In the genomic region with DNA sequence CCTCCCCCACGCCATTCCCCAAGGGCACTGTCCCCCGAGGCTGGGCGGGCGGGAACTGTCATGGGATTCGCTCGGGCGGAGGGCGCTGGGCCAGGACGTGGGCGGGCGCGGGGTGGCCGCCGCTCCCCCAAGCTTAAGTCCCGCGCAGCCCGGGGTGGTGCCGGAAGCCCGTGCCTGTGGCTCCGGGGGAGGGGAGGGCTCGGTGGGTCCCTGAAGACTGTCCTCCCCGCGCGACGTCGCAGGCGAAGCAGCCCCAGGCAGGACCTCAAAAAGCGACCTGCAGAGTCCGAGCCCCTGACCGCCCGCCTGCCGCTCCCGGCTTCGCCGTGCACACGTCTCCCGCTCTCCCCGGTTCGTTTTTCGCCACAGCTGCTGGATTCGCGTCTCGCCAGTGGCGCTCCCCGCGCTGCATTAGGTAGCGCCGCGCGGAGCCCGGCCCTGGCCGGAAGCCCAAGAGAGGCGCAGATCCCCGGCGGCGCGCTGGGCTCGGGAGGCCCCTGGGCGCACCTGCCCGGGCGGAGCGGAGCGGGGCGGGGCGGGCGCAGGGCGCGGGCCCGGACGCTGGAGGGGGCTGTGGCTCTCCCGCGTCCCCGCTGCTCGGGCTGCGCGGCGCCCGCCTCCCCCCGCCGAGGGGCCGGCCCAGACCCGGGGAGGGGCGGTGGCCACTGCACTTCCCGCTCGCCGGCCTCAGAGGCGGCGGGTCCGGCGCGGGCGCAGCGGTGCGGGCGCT, we compare ENCODE assay signal across 8 cellular contexts. TPM values are rescaled to one million over a fixed set of nuclear protein-coding genes. Genes with fewer than 3 reads are reported as not detected.
A peak's percentile ranks its signal among the peaks of the same experiment; 100 is the strongest.
DNase-seq lines count a peak whose midpoint lies in the region; ATAC-seq and TF ChIP-seq lines count a peak whose summit lies in the region.

FARP1 (plus strand) TSS at position 668 of the 730 bp plus-strand sequence. CDS start 70,149 bp downstream, outside the sequence.

- peak in 10 of 12 donors; percentile 22 to 65 (median 51) for TF ChIP-seq CTCF in heart left ventricle (IDR thresholded peaks at IDR 0.05)

- H3K79me1 ChIP-seq in trophoblast cell (ENCODE audit: low read length), result peaks cover 10% of the 10 kb centered on the region

- H2AFZ ChIP-seq in trophoblast cell (ENCODE audit: insufficient read depth, low read length, poor library complexity), result peak within 1 kb of the TSS; percentile 75

- intact Hi-C loops in CD4-positive, alpha-beta memory T cell (cut with micrococcal nuclease), result no loop called here
- intact Hi-C loops in heart left ventricle (cut with DNase I), result loop anchor here (2.0 to 10.0 kb wide), 14 partner anchors 72 to 532 kb away; partner anchors contain the start of gene STK24 (in 1 of the 10)

- H3K9ac ChIP-seq in trophoblast cell (ENCODE audit: low read length), result peak within 1 kb of the TSS; percentile 85

- no peaks in the 10 kb centered on the region for H3K36me3 ChIP-seq in CD4-positive, alpha-beta memory T cell (ENCODE audit: insufficient read depth, low read length)
- no peaks in the 10 kb centered on the region for H3K36me3 ChIP-seq in heart left ventricle
- H3K36me3 ChIP-seq in trophoblast cell (ENCODE audit: control insufficient read depth in 1 of 2, insufficient read depth in 2 of 2, low read length in 2 of 2), result no peaks in the 10 kb centered on the region

- WGBS in heart left ventricle, 4 donors, result 0 to 1% (median 1%) methylated on average over 31 to 95 of the region's 95 CpGs
- no CpG with 5 or more reads among the region's 95 CpGs for WGBS in trophoblast cell (ENCODE audit: extremely low coverage, insufficient coverage, insufficient read length)

- peak within 1 kb of the TSS; percentile 42 to 74 (median 58) for H3K4me3 Mint-ChIP-seq in CD4-positive, alpha-beta memory T cell

- POLR2A ChIA-PET in CD4-positive, alpha-beta memory T cell (lab: Charles Lee; ENCODE audit: partially characterized antibody), result no interaction called here

- no peak within 1 kb of the TSS for H3K27ac Mint-ChIP-seq in CD4-positive, alpha-beta memory T cell

- H3K4me1 ChIP-seq in CD4-positive, alpha-beta memory T cell (ENCODE audit: insufficient read depth, low read length), result no peaks in the 10 kb centered on the region
- H3K4me1 ChIP-seq in heart left ventricle (peaks cover 0 to 30% (median 17%) of the 10 kb centered on the region in 12 donors), trophoblast cell (ENCODE audit: control insufficient read depth in 1 of 2, insufficient read depth in 2 of 2, low read length in 2 of 2) (peaks cover 2 to 13% of the 10 kb centered on the region in 2 experiments)

- TF ChIP-seq POLR2A in heart left ventricle (IDR thresholded peaks at IDR 0.05), result no peak

- peaks cover 0 to 1% (median 0%) of the 10 kb centered on the region in 8 donors for H3K9me3 Mint-ChIP-seq in CD4-positive, alpha-beta memory T cell

- peak within 1 kb of the TSS; percentile 90 for H3K14ac ChIP-seq in trophoblast cell (ENCODE audit: low read length)

- H3K4me2 ChIP-seq in trophoblast cell (ENCODE audit: low read length), result peak within 1 kb of the TSS; percentile 99

- peak within 1 kb of the TSS; percentile 87 for H2BK120ac ChIP-seq in trophoblast cell (ENCODE audit: insufficient read depth, low read length, poor library complexity)

- DNase-seq in CD4-positive, alpha-beta memory T cell, result peak in 2 of 5 donors; percentile 2 to 9
- DNase-seq in NCI-H748 treated with DMSO at 0.1 percent for 48 hours (lab: John Stamatoyannopoulos, UW), result peak; percentile 70
- peak in 41 of 56 donors; percentile 6 to 68 (median 38) for DNase-seq in amygdala (lab: John Stamatoyannopoulos, UW)
- DNase-seq in heart left ventricle, result peak; percentile 71 to 84 (median 83)
- DNase-seq in trophoblast cell, result peak; percentile 78 to 89
- no peak for DNase-seq in Kasumi-1 (lab: John Stamatoyannopoulos, UW)

- H3K9me3 ChIP-seq in CD4-positive, alpha-beta memory T cell (ENCODE audit: control insufficient read depth in 1 of 2, low read length in 2 of 2), result no peaks in the 10 kb centered on the region
- H3K9me3 ChIP-seq in heart left ventricle, result no peaks in the 10 kb centered on the region
- no peaks in the 10 kb centered on the region for H3K9me3 ChIP-seq in trophoblast cell (ENCODE audit: insufficient read depth, low read depth, low read length)

- peak within 1 kb of the TSS; percentile 91 for H4K12ac ChIP-seq in trophoblast cell (ENCODE audit: low read depth, low read length)

- H3K4me1 Mint-ChIP-seq in CD4-positive, alpha-beta memory T cell, result peaks cover 3 to 24% (median 6%) of the 10 kb centered on the region in 4 donors

- no peak within 1 kb of the TSS for H3K27ac ChIP-seq in CD4-positive, alpha-beta memory T cell (ENCODE audit: low read depth, low read length)
- H3K27ac ChIP-seq in heart left ventricle (peak within 1 kb of the TSS in 11 of 12 donors; percentile 46 to 79 (median 75)), trophoblast cell (ENCODE audit: low read depth, low read length) (peak within 1 kb of the TSS; percentile 63)

- no peak within 1 kb of the TSS for H3K4me3 ChIP-seq in CD4-positive, alpha-beta memory T cell (ENCODE audit: low read length in 2 of 2)
- peak within 1 kb of the TSS; percentile 57 to 99 (median 68) for H3K4me3 ChIP-seq in heart left ventricle
- H3K4me3 ChIP-seq in trophoblast cell (ENCODE audit: low read depth, low read length), result peak within 1 kb of the TSS; percentile 87

- CTCF ChIA-PET in CD4-positive, alpha-beta memory T cell (lab: Charles Lee; ENCODE audit: partially characterized antibody), result no interaction called here

- peak within 1 kb of the TSS; percentile 91 for H4K8ac ChIP-seq in trophoblast cell (ENCODE audit: low read depth, low read length)

- H3K23ac ChIP-seq in trophoblast cell (ENCODE audit: low read length), result no peak within 1 kb of the TSS

- H2BK12ac ChIP-seq in trophoblast cell (ENCODE audit: low read length), result peak within 1 kb of the TSS; percentile 38

- ATAC-seq in GM19324 (IDR thresholded peaks at IDR 0.05; ENCODE audit: low FRiP score, unreplicated experiment), result peak; percentile 77
- ATAC-seq in HG03378 (IDR thresholded peaks at IDR 0.05; ENCODE audit: unreplicated experiment), result peak; percentile 57
- ATAC-seq in heart left ventricle, result peak; percentile 70 to 96 (median 93)

- peaks cover 11% of the 10 kb centered on the region for H3K79me2 ChIP-seq in trophoblast cell (ENCODE audit: control insufficient read depth, insufficient read depth, low read length, poor library complexity)

- no peak within 1 kb of the TSS for H2AK5ac ChIP-seq in trophoblast cell (ENCODE audit: low read length)

- peak within 1 kb of the TSS; percentile 89 for H4K91ac ChIP-seq in trophoblast cell (ENCODE audit: low read depth, low read length)

- peaks cover 13% of the 10 kb centered on the region for H3K27me3 ChIP-seq in CD4-positive, alpha-beta memory T cell (ENCODE audit: insufficient read depth, low read length)
- H3K27me3 ChIP-seq in heart left ventricle (peaks cover 0 to 31% (median 0%) of the 10 kb centered on the region in 9 donors), trophoblast cell (ENCODE audit: insufficient read depth, low read length) (no peaks in the 10 kb centered on the region)

- H3K4ac ChIP-seq in trophoblast cell (ENCODE audit: low read depth, low read length), result peak within 1 kb of the TSS; percentile 87

- H2BK5ac ChIP-seq in trophoblast cell (ENCODE audit: low read depth, low read length, poor library complexity), result peak within 1 kb of the TSS; percentile 18

- H3K18ac ChIP-seq in trophoblast cell (ENCODE audit: low read length), result peak within 1 kb of the TSS; percentile 88

- H3K27me3 Mint-ChIP-seq in CD4-positive, alpha-beta memory T cell, result peaks cover 35 to 49% of the 10 kb centered on the region in 2 donors

- H3K36me3 Mint-ChIP-seq in CD4-positive, alpha-beta memory T cell, result no peaks in the 10 kb centered on the region

RNA-seq across cellular contexts. Expression of gene FARP1, which starts in this region (rescaled TPM):
- 1 to 10 TPM in 1 of 2 experiments, under 1 TPM in 1; 0.42 to 1.5 TPM for total RNA-seq in CD4-positive, alpha-beta memory T cell
- under 1 TPM in 1 of 2 donors, not detected in 1; 0.26 TPM for polyA plus RNA-seq in CD4-positive, alpha-beta memory T cell
- 10 to 100 TPM in 8 of 9 donors, 1 to 10 TPM in 1; 9.4 to 51.8 (median 28.0) TPM for total RNA-seq in heart left ventricle
- 10 to 100 TPM in 1 of 2 donors, 1 to 10 TPM in 1; 7.7 to 18.4 TPM for polyA plus RNA-seq in heart left ventricle
- polyA plus RNA-seq in trophoblast cell (2013), result 110 and 123 TPM in 2 replicates

Comparison
In these comparisons a context has a peak if more than half of its experiments do, and no peak if none do; other contexts are left out.
1. RNA of gene FARP1 (total RNA-seq): 9.4 to 51.8 TPM in heart left ventricle; 0.42 to 1.5 TPM in CD4-positive, alpha-beta memory T cell; every median in the first group is over 4 times any median in the second.
2. RNA of gene FARP1 (polyA plus RNA-seq): 7.7 to 18.4 TPM in heart left ventricle; 0.26 TPM in CD4-positive, alpha-beta memory T cell; every median in the first group is over 4 times any median in the second.
3. DNase-seq: peak in NCI-H748 treated with DMSO at 0.1 percent for 48 hours (single experiment), amygdala (41 of 56), heart left ventricle (5 of 5) and trophoblast cell (2 of 2); none in Kasumi-1 (0 of 2).
4. H3K4me3 ChIP-seq: peak in heart left ventricle (12 of 12) and trophoblast cell (single experiment); none in CD4-positive, alpha-beta memory T cell (0 of 2).
5. Peak in every context shown above with its lines, with median percentiles within 50 percentile points of each other: ATAC-seq.